Comparison of ENCODE assay signal across 11 cellular contexts in genomic region chr10:49115796-49116508, GRCh38. TPM values are rescaled to one million over a fixed set of nuclear protein-coding genes. Genes with fewer than 3 reads are reported as not detected.
DNase-seq lines count a peak whose midpoint lies in the region; ATAC-seq and TF ChIP-seq lines count a peak whose summit lies in the region.
"Had no signal": no experiment of that assay in that cellular context is flagged by ENCODE, and none has a peak within 500 bp of the region (broad histone marks: within the 10 kb centered on the region; RNA-seq: fewer than 3 reads in every experiment).

No MANE protein-coding gene starts in this region.

- H3K27me3 ChIP-seq in left ventricle myocardium inferior (ENCODE audit: low read depth) = no peaks in the 10 kb centered on the region
- H3K27me3 ChIP-seq in dorsolateral prefrontal cortex = no peaks in the 10 kb centered on the region
- peaks cover 8% of the 10 kb centered on the region for H3K27me3 ChIP-seq in neural cell (ENCODE audit: insufficient read depth, low read depth, low read length)

- H3K27ac ChIP-seq in left ventricle myocardium inferior (replicated peaks) (peak overlapping the region; percentile 68), dorsolateral prefrontal cortex (peak overlapping the region in 28 of 59 donors; percentile 6 to 72 (median 43)), neural cell (ENCODE audit: low read length) (no peak overlapping the region), urinary bladder (ENCODE audit: low read depth) (no peak overlapping the region)

- DNase-seq in left ventricle myocardium inferior (no peak), cardiac septum (ENCODE audit: low spot score) (no peak), dorsolateral prefrontal cortex (no peak)
- DNase-seq: SW 1271 had no signal

- peak overlapping the region; percentile 77 for H3K4me3 ChIP-seq in left ventricle myocardium inferior
- peak overlapping the region in 55 of 59 donors; percentile 18 to 80 (median 47) for H3K4me3 ChIP-seq in dorsolateral prefrontal cortex
- H3K4me3 ChIP-seq in neural cell (ENCODE audit: low read length) = peak overlapping the region; percentile 49
- peak overlapping the region; percentile 70 for H3K4me3 ChIP-seq in urinary bladder (ENCODE audit: low read depth, low read length)

- H2AFZ ChIP-seq in neural cell (ENCODE audit: low read depth, low read length) = no peak overlapping the region

- intact Hi-C loops in left ventricle myocardium inferior (cut with micrococcal nuclease) = no loop called here
- intact Hi-C loops in cardiac septum (cut with DNase I) = loop anchor here (2.0 kb wide), 1 partner anchor 61 kb away; no protein-coding TSS in a partner anchor
- intact Hi-C loops in dorsolateral prefrontal cortex (cut with DNase I) = loop anchor here in 1 of 2 donors (2.0 to 5.0 kb wide), 3 partner anchors 51 to 135 kb away; no protein-coding TSS in a partner anchor

- 82% methylated on average over 14 of the region's 14 CpGs for WGBS in urinary bladder

- H3K36me3 ChIP-seq in left ventricle myocardium inferior = no peaks in the 10 kb centered on the region
- no peaks in the 10 kb centered on the region for H3K36me3 ChIP-seq in neural cell (ENCODE audit: insufficient read depth, low read length)
- no peaks in the 10 kb centered on the region for H3K36me3 ChIP-seq in urinary bladder (ENCODE audit: insufficient read depth)

- H3K4me1 ChIP-seq in left ventricle myocardium inferior = peaks cover 52% of the 10 kb centered on the region
- no peaks in the 10 kb centered on the region for H3K4me1 ChIP-seq in urinary bladder (ENCODE audit: insufficient read depth)

- H3K9me3 ChIP-seq in left ventricle myocardium inferior (replicated peaks) (no peaks in the 10 kb centered on the region), neural cell (ENCODE audit: low read length) (no peaks in the 10 kb centered on the region)

- no peak overlapping the region for H3K4me2 ChIP-seq in neural cell (ENCODE audit: low read length)

- no peaks in the 10 kb centered on the region for H3K79me2 ChIP-seq in neural cell (replicated peaks; ENCODE audit: insufficient read depth, low read length)

- H4K20me1 ChIP-seq in neural cell (ENCODE audit: insufficient read depth) = no peaks in the 10 kb centered on the region

- no peak for TF ChIP-seq CTCF in left ventricle myocardium inferior (IDR thresholded peaks at IDR 0.05; ENCODE audit: borderline replicate concordance)
- no peak for TF ChIP-seq CTCF in dorsolateral prefrontal cortex (IDR thresholded peaks at IDR 0.05 in 54 of 56, conservative IDR thresholded peaks at IDR 0.05 in 2 of 56; ENCODE audit: low read depth in 1 of 56, partially characterized antibody in 56 of 56)
- no peak for TF ChIP-seq CTCF in neural cell (IDR thresholded peaks at IDR 0.05; ENCODE audit: poor library complexity, severe bottlenecking)

- TF ChIP-seq EP300 in neural cell (conservative IDR thresholded peaks at IDR 0.05; ENCODE audit: poor library complexity, severe bottlenecking) = no peak

- no peak overlapping the region for H3K9ac ChIP-seq in neural cell (ENCODE audit: low read length)

- TF ChIP-seq RAD21 in neural cell (conservative IDR thresholded peaks at IDR 0.05) = no peak

- H3F3A ChIP-seq in neural cell (ENCODE audit: insufficient read depth, low read length, poor library complexity, severe bottlenecking) = no peaks in the 10 kb centered on the region

- no peaks in the 10 kb centered on the region for H3K9me2 ChIP-seq in neural cell (ENCODE audit: insufficient read depth, low read length)

- ATAC-seq in HG02610 (IDR thresholded peaks at IDR 0.05; ENCODE audit: unreplicated experiment) (no peak), GM21529 (IDR thresholded peaks at IDR 0.05; ENCODE audit: unreplicated experiment) (no peak), HG03457 (IDR thresholded peaks at IDR 0.05; ENCODE audit: unreplicated experiment) (no peak)

TF ChIP-seq in neural cell, 6 proteins besides CTCF, POLR2A, EP300 and RAD21:
- TF ChIP-seq TAF1 (IDR thresholded peaks at IDR 0.05; ENCODE audit: low read depth) = no peak
- no peak for TF ChIP-seq SMC3 (conservative IDR thresholded peaks at IDR 0.05; ENCODE audit: poor library complexity)
- no peak for TF ChIP-seq REST (IDR thresholded peaks at IDR 0.05; ENCODE audit: borderline replicate concordance)
- no peak for TF ChIP-seq POLR2AphosphoS5 (IDR thresholded peaks at IDR 0.05)
- TF ChIP-seq EZH2 (IDR thresholded peaks at IDR 0.05; ENCODE audit: borderline replicate concordance, insufficient read depth, low read length, poor library complexity, severe bottlenecking) = no peak
- TF ChIP-seq MXI1 (conservative IDR thresholded peaks at IDR 0.05; ENCODE audit: poor library complexity, severe bottlenecking) = no peak

RNA-seq across cellular contexts. Expression of gene VSTM4, which starts 0.6 kb away (rescaled TPM):
- total RNA-seq in left ventricle myocardium inferior (21.1 TPM), cardiac septum (24.4 TPM), dorsolateral prefrontal cortex (10 to 100 TPM in 89 of 120 experiments, 1 to 10 TPM in 31; 7.3 to 17.4 (median 11.3) TPM), urinary bladder (60.2 TPM)
- polyA plus RNA-seq in neural cell (0.52 and 0.66 TPM in 2 replicates), urinary bladder (18.7 TPM)
- 1.5 and 2.7 TPM in 2 replicates for polyA minus RNA-seq in neural cell
- total RNA-seq: NCI-H460 had no signal

RNA-seq across cellular contexts. Expression of gene FAM170B, which starts 17.9 kb away (rescaled TPM):
- total RNA-seq in left ventricle myocardium inferior = not detected
- total RNA-seq in cardiac septum = not detected
- total RNA-seq in dorsolateral prefrontal cortex = under 1 TPM in 8 of 120 experiments, not detected in 112; 0.32 to 0.46 (median 0.36) TPM
- polyA plus RNA-seq in neural cell = not detected in 2 replicates
- not detected in 2 replicates for polyA minus RNA-seq in neural cell
- total RNA-seq in urinary bladder = not detected
- not detected for polyA plus RNA-seq in urinary bladder
- total RNA-seq: endothelial cell of umbilical vein, NCI-H460 had no signal
- polyA plus RNA-seq: endothelial cell of umbilical vein had no signal
